In genomic region chr6:148329568-148330299, GRCh38 we compare ENCODE assay signal across 14 cellular contexts. TPM values are rescaled to one million over a fixed set of nuclear protein-coding genes. Genes with fewer than 3 reads are reported as not detected.
A peak's percentile ranks its signal among the peaks of the same experiment; 100 is the strongest.
DNase-seq lines count a peak whose midpoint lies in the region; ATAC-seq and TF ChIP-seq lines count a peak whose summit lies in the region.
"Had no signal": no experiment of that assay in that cellular context is flagged by ENCODE, and none has a peak within 500 bp of the region (broad histone marks: within the 10 kb centered on the region; RNA-seq: fewer than 3 reads in every experiment).

No MANE protein-coding gene starts in this region.

- H3K27ac Mint-ChIP-seq in brain, result peak overlapping the region in 3 of 5 experiments; percentile 9 to 51 (median 33)
- H3K27ac Mint-ChIP-seq in activated naive CD8-positive, alpha-beta T cell treated with anti-CD3 and anti-CD28 coated beads, Interleukin-2, amount 50 U/mL, for 24 hours, result no peak overlapping the region
- H3K27ac Mint-ChIP-seq: activated naive CD4-positive, alpha-beta T cell treated with anti-CD3 and anti-CD28 coated beads for 36 hours; naive B cell had no signal

- no peak overlapping the region for H3K4me3 Mint-ChIP-seq in brain
- H3K4me3 Mint-ChIP-seq in activated naive CD8-positive, alpha-beta T cell treated with anti-CD3 and anti-CD28 coated beads, Interleukin-2, amount 50 U/mL, for 24 hours, result no peak overlapping the region
- H3K4me3 Mint-ChIP-seq: activated naive CD4-positive, alpha-beta T cell treated with anti-CD3 and anti-CD28 coated beads for 36 hours; naive B cell had no signal

- peak overlapping the region in 3 of 4 donors; percentile 24 to 53 (median 42) for H3K27ac ChIP-seq in gastroesophageal sphincter
- H3K27ac ChIP-seq: transverse colon had no signal

- no peaks in the 10 kb centered on the region for H3K27me3 ChIP-seq in gastroesophageal sphincter
- H3K27me3 ChIP-seq: transverse colon had no signal

- peaks cover 0 to 21% (median 19%) of the 10 kb centered on the region in 3 donors for H3K4me1 ChIP-seq in gastroesophageal sphincter

- 37 to 56% methylated on average over 6 of the region's 6 CpGs for WGBS in gastroesophageal sphincter (ENCODE audit: low coverage in 1 of 2), 2 donors

- peaks cover 6% of the 10 kb centered on the region for H3K27me3 Mint-ChIP-seq in brain
- peaks cover 22% of the 10 kb centered on the region for H3K27me3 Mint-ChIP-seq in activated naive CD8-positive, alpha-beta T cell treated with anti-CD3 and anti-CD28 coated beads, Interleukin-2, amount 50 U/mL, for 24 hours

- H3K9me3 ChIP-seq in gastroesophageal sphincter, result no peaks in the 10 kb centered on the region
- H3K9me3 ChIP-seq: transverse colon had no signal

- DNase-seq in HT1080 (ENCODE audit: low read depth) (peak; percentile 61), stromal cell of bone marrow (ENCODE audit: low read depth) (peak; percentile 59)
- DNase-seq in activated naive CD8-positive, alpha-beta T cell treated with anti-CD3 and anti-CD28 coated beads, Interleukin-2, amount 50 U/mL, for 24 hours, result no peak
- no peak for DNase-seq in activated CD8-positive, alpha-beta memory T cell treated with anti-CD3 and anti-CD28 coated beads, Interleukin-2, amount 50 U/mL, for 48 hours
- DNase-seq: activated naive CD4-positive, alpha-beta T cell treated with anti-CD3 and anti-CD28 coated beads for 36 hours; head of caudate nucleus; naive B cell; NCI-H1048; stimulated activated CD4-positive, alpha-beta T cell treated with anti-CD3 and anti-CD28 coated beads, Interleukin-4, amount 100 ng/mL, for 24 hours; transverse colon had no signal

- no peak overlapping the region for H3K4me3 ChIP-seq in gastroesophageal sphincter
- H3K4me3 ChIP-seq: transverse colon had no signal

- no peak for TF ChIP-seq EP300 in gastroesophageal sphincter (IDR thresholded peaks at IDR 0.05)

- peak; percentile 68 for ATAC-seq in gastroesophageal sphincter
- no peak for ATAC-seq in activated naive CD8-positive, alpha-beta T cell treated with anti-CD3 and anti-CD28 coated beads, Interleukin-2, amount 50 U/mL, for 24 hours
- no peak for ATAC-seq in GM19463 (IDR thresholded peaks at IDR 0.05; ENCODE audit: unreplicated experiment)
- ATAC-seq in HG03378 (IDR thresholded peaks at IDR 0.05; ENCODE audit: unreplicated experiment), result no peak

- no peaks in the 10 kb centered on the region for H3K9me3 Mint-ChIP-seq in brain
- H3K9me3 Mint-ChIP-seq in activated naive CD8-positive, alpha-beta T cell treated with anti-CD3 and anti-CD28 coated beads, Interleukin-2, amount 50 U/mL, for 24 hours, result peaks cover 5% of the 10 kb centered on the region
- H3K9me3 Mint-ChIP-seq: activated naive CD4-positive, alpha-beta T cell treated with anti-CD3 and anti-CD28 coated beads for 36 hours had no signal

- TF ChIP-seq CTCF in brain (conservative IDR thresholded peaks at IDR 0.05), result no peak
- no peak for TF ChIP-seq CTCF in gastroesophageal sphincter (IDR thresholded peaks at IDR 0.05)

- H3K4me1 Mint-ChIP-seq in brain, result peaks cover 26% of the 10 kb centered on the region
- no peaks in the 10 kb centered on the region for H3K4me1 Mint-ChIP-seq in activated naive CD8-positive, alpha-beta T cell treated with anti-CD3 and anti-CD28 coated beads, Interleukin-2, amount 50 U/mL, for 24 hours
- H3K4me1 Mint-ChIP-seq: naive B cell had no signal

- H3K36me3 Mint-ChIP-seq in brain, result no peaks in the 10 kb centered on the region
- no peaks in the 10 kb centered on the region for H3K36me3 Mint-ChIP-seq in activated naive CD8-positive, alpha-beta T cell treated with anti-CD3 and anti-CD28 coated beads, Interleukin-2, amount 50 U/mL, for 24 hours (ENCODE audit: low read depth)
- H3K36me3 Mint-ChIP-seq: naive B cell had no signal

- H3K36me3 ChIP-seq in gastroesophageal sphincter, result no peaks in the 10 kb centered on the region
- H3K36me3 ChIP-seq: transverse colon had no signal

- TF ChIP-seq POLR2A in gastroesophageal sphincter (IDR thresholded peaks at IDR 0.05), result no peak

RNA-seq across cellular contexts. Expression of gene SASH1, which starts 12.9 kb away (rescaled TPM):
- total RNA-seq in HT1080 (2014; rRNA removed; shearing (Covaris generic)), result 7.5 and 11.6 TPM in 2 replicates
- polyA plus RNA-seq in HT1080 (2015; cell fraction: cytosol; rRNA removed), result 10.4 and 15.5 TPM in 2 replicates
- 16.2 and 17.8 TPM in 2 replicates for polyA plus RNA-seq in HT1080 (2015; cell fraction: nucleus; rRNA removed)
- 11.3 TPM for polyA plus RNA-seq in brain (ENCODE audit: insufficient read depth, low read depth, low replicate concordance)
- total RNA-seq in gastroesophageal sphincter, result 10 to 100 TPM; 48.9 to 78.9 (median 64.6) TPM
- total RNA-seq: activated naive CD4-positive, alpha-beta T cell treated with anti-CD3 and anti-CD28 coated beads for 36 hours had no signal

Comparison
In these comparisons a context has a peak if more than half of its experiments do, and no peak if none do; other contexts are left out.
1. DNase-seq: peak in HT1080 (single experiment) and stromal cell of bone marrow (single experiment); none in activated naive CD8-positive, alpha-beta T cell treated with anti-CD3 and anti-CD28 coated beads, Interleukin-2, amount 50 U/mL, for 24 hours (single experiment) and activated CD8-positive, alpha-beta memory T cell treated with anti-CD3 and anti-CD28 coated beads, Interleukin-2, amount 50 U/mL, for 48 hours (single experiment).